Comparison of ENCODE assay signal across 8 cellular contexts in genomic region chr17:3669085-3669347, GRCh38. TPM values are rescaled to one million over a fixed set of nuclear protein-coding genes. Genes with fewer than 3 reads are reported as not detected.
DNase-seq lines count a peak whose midpoint lies in the region; ATAC-seq and TF ChIP-seq lines count a peak whose summit lies in the region.

No MANE protein-coding gene starts in this region.

- DNase-seq in body of pancreas, result no peak
- no peak for DNase-seq in stimulated activated naive CD4-positive, alpha-beta T cell (lab: John Stamatoyannopoulos, UW)
- no peak for DNase-seq in GOT3 (lab: John Stamatoyannopoulos, UW)
- DNase-seq in NOMO-1 treated with dmso at 0.1 percent for 144 hours (lab: John Stamatoyannopoulos, UW; ENCODE audit: unreplicated experiment), result no peak

- intact Hi-C loops in body of pancreas (cut with DNase I), result no loop called here

- H3K36me3 ChIP-seq in BLaER1 (peaks cover 49% of the 10 kb centered on the region), body of pancreas (replicated peaks in 1 of 2; ENCODE audit: insufficient read depth in 1 of 2, low read depth in 2 of 2) (no peaks in the 10 kb centered on the region), mucosa of stomach (ENCODE audit: control insufficient read depth, insufficient read depth, low read length) (peaks cover 10% of the 10 kb centered on the region)

- H3K9me3 ChIP-seq in BLaER1 (no peaks in the 10 kb centered on the region), body of pancreas (no peaks in the 10 kb centered on the region), mucosa of stomach (ENCODE audit: control insufficient read depth, low read length) (no peaks in the 10 kb centered on the region)

- H3K4me3 ChIP-seq in BLaER1 (peak overlapping the region; percentile 86), body of pancreas (peak overlapping the region; percentile 71 to 100), mucosa of stomach (ENCODE audit: low read length) (peak overlapping the region; percentile 53)

- H3K4me1 ChIP-seq in BLaER1 (peaks cover 35% of the 10 kb centered on the region), body of pancreas (peaks cover 42% of the 10 kb centered on the region), mucosa of stomach (ENCODE audit: control insufficient read depth, insufficient read depth, low read length) (peaks cover 24% of the 10 kb centered on the region)

- H3K4me2 ChIP-seq in BLaER1, result peak overlapping the region; percentile 93

- ATAC-seq in HG02973 (IDR thresholded peaks at IDR 0.05; ENCODE audit: unreplicated experiment) (peak; percentile 3), body of pancreas (no peak), GM18867 (IDR thresholded peaks at IDR 0.05; ENCODE audit: unreplicated experiment) (no peak)

- H3K9ac ChIP-seq in BLaER1, result peak overlapping the region; percentile 90
- H3K9ac ChIP-seq in mucosa of stomach (ENCODE audit: low read length), result peak overlapping the region; percentile 81

- H3K27ac ChIP-seq in BLaER1 (peak overlapping the region; percentile 85), body of pancreas (peak overlapping the region; percentile 96 to 100 (median 100))

- peaks cover 72% of the 10 kb centered on the region for H4K20me1 ChIP-seq in BLaER1

- no peak for TF ChIP-seq CTCF in body of pancreas (IDR thresholded peaks at IDR 0.05)

- TF ChIP-seq POLR2A in body of pancreas (IDR thresholded peaks at IDR 0.05), result no peak

- H3K27me3 ChIP-seq in BLaER1 (no peaks in the 10 kb centered on the region), body of pancreas (no peaks in the 10 kb centered on the region), mucosa of stomach (ENCODE audit: control insufficient read depth, insufficient read depth, low read length) (no peaks in the 10 kb centered on the region)

- WGBS in body of pancreas, 2 donors, result 0% methylated on average over 2 to 32 of the region's 32 CpGs

RNA-seq across cellular contexts. Expression of gene EMC6, which starts 0.4 kb away (rescaled TPM):
- 1 to 10 TPM; 5.9 to 8.3 TPM for total RNA-seq in body of pancreas

RNA-seq across cellular contexts. Expression of gene TAX1BP3, which starts 0.6 kb away (rescaled TPM):
- total RNA-seq in body of pancreas, result 10 to 100 TPM; 72.9 to 82.7 TPM

RNA-seq across cellular contexts. Expression of gene P2RX5, which starts 26.9 kb away (rescaled TPM):
- total RNA-seq in body of pancreas, result under 1 TPM; 0.52 to 0.99 TPM

RNA-seq across cellular contexts. Expression of gene CTNS, which starts 32.5 kb away (rescaled TPM):
- 10 to 100 TPM; 15.8 to 29.3 TPM for total RNA-seq in body of pancreas

RNA-seq across cellular contexts. Expression of gene SHPK, which starts 33.0 kb away (rescaled TPM):
- 10 to 100 TPM; 10.4 to 15.2 TPM for total RNA-seq in body of pancreas
